Comparison of ENCODE assay signal across 16 cellular contexts in the genomic region with DNA sequence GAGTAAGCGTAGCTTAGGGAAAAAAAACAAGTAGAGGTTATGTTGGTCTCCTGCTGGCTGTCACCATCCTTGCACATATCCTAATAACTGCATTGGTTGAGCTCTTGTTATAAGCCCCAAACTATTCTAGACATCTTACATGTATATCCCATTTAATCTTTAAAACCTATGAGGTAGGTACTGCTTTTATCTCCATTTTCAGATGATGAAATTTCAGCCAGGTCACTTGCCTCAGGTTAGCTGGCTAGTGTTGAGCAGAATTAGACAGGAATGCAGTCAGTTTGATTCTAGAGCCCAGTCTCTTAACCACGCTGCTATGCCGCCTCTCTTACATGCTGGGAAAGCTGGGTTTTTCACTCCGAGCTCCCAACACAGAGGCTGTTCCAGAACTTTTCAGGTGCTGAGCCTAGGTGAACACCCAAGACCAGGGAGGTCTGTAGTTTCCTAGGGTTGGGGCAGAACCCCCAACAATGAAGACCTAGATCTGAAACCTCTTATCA.
A peak's percentile ranks its signal among the peaks of the same experiment; 100 is the strongest.
DNase-seq lines count a peak whose midpoint lies in the region; ATAC-seq, FAIRE-seq and TF ChIP-seq lines count a peak whose summit lies in the region.
"Had no signal": no experiment of that assay in that cellular context is flagged by ENCODE, and none has a peak within 500 bp of the region (broad histone marks: within the 10 kb centered on the region; RNA-seq: fewer than 3 reads in every experiment).

No MANE protein-coding gene starts in this region.

- 93 to 97% methylated on average over 4 of the region's 4 CpGs for WGBS in body of pancreas, 2 donors

- no peak overlapping the region for H2AFZ ChIP-seq in astrocyte (ENCODE audit: low read depth, low read length)

- no peak for FAIRE-seq in astrocyte (lab: Jason Lieb, UNC)
- FAIRE-seq: GM12878, H54 had no signal

- H3K27me3 ChIP-seq in astrocyte (ENCODE audit: insufficient read depth, low read length): no peaks in the 10 kb centered on the region
- no peaks in the 10 kb centered on the region for H3K27me3 ChIP-seq in body of pancreas

- TF ChIP-seq POLR2A in body of pancreas (IDR thresholded peaks at IDR 0.05): no peak

- ATAC-seq in stimulated activated naive B cell treated with anti-CD40 and anti-IgM and Interleukin-4, amounts not matched to agents 10 μg/mL and 1 μg/mL and 100 μg/mL, for 72 hours (replicated peaks): no peak
- no peak for ATAC-seq in body of pancreas
- ATAC-seq: GM12878 had no signal

- no peak overlapping the region for H3K27ac ChIP-seq in astrocyte (ENCODE audit: low read depth, low read length)
- H3K27ac ChIP-seq in body of pancreas: no peak overlapping the region

- H3K4me1 ChIP-seq in astrocyte (ENCODE audit: insufficient read depth, low read length) (peaks cover 46% of the 10 kb centered on the region), body of pancreas (peaks cover 12% of the 10 kb centered on the region)

- H3K9me3 ChIP-seq in astrocyte (ENCODE audit: insufficient read depth, low read depth, low read length) (no peaks in the 10 kb centered on the region), body of pancreas (no peaks in the 10 kb centered on the region)
- H3K9me3 ChIP-seq: HAP-1 had no signal

- TF ChIP-seq CTCF in astrocyte (IDR thresholded peaks at IDR 0.05; ENCODE audit: insufficient read depth, low read depth, low read length) (no peak), body of pancreas (IDR thresholded peaks at IDR 0.05) (no peak)

- no peaks in the 10 kb centered on the region for H3K9me3 Mint-ChIP-seq in astrocyte (ENCODE audit: unreplicated experiment)
- H3K9me3 Mint-ChIP-seq in stimulated activated naive B cell treated with anti-CD40 and anti-IgM and Interleukin-4, amounts not matched to agents 10 μg/mL and 1 μg/mL and 100 μg/mL, for 72 hours: no peaks in the 10 kb centered on the region
- H3K9me3 Mint-ChIP-seq: CD4-positive, alpha-beta memory T cell; HFFc6 had no signal

- DNase-seq in astrocyte (ENCODE audit: low read depth): no peak
- DNase-seq in islet precursor cell: peak; percentile 71
- DNase-seq in stimulated activated naive B cell treated with anti-CD40 and anti-IgM and Interleukin-4, amounts not matched to agents 10 μg/mL and 1 μg/mL and 100 μg/mL, for 72 hours: no peak
- DNase-seq in T1000 (lab: John Stamatoyannopoulos, UW): no peak
- no peak for DNase-seq in UCSD-AML1 (lab: John Stamatoyannopoulos, UW; ENCODE audit: unreplicated experiment)
- no peak for DNase-seq in body of pancreas
- DNase-seq: Calu3; CD4-positive, alpha-beta memory T cell; COR-L47; DND-41; GDM1; GOT3; HFFc6 had no signal

- peaks cover 48% of the 10 kb centered on the region for H3K4me1 Mint-ChIP-seq in astrocyte (ENCODE audit: low read depth, unreplicated experiment)
- H3K4me1 Mint-ChIP-seq in stimulated activated naive B cell treated with anti-CD40 and anti-IgM and Interleukin-4, amounts not matched to agents 10 μg/mL and 1 μg/mL and 100 μg/mL, for 72 hours: peaks cover 10 to 17% of the 10 kb centered on the region in 2 donors

- peaks cover 4% of the 10 kb centered on the region for H3K36me3 Mint-ChIP-seq in astrocyte (ENCODE audit: low read depth, unreplicated experiment)
- H3K36me3 Mint-ChIP-seq in stimulated activated naive B cell treated with anti-CD40 and anti-IgM and Interleukin-4, amounts not matched to agents 10 μg/mL and 1 μg/mL and 100 μg/mL, for 72 hours: peaks cover 41 to 58% of the 10 kb centered on the region in 2 donors

- no peak overlapping the region for H3K9ac ChIP-seq in astrocyte (ENCODE audit: low read length)

- H3K4me3 Mint-ChIP-seq in astrocyte (ENCODE audit: unreplicated experiment): no peak overlapping the region
- no peak overlapping the region for H3K4me3 Mint-ChIP-seq in stimulated activated naive B cell treated with anti-CD40 and anti-IgM and Interleukin-4, amounts not matched to agents 10 μg/mL and 1 μg/mL and 100 μg/mL, for 72 hours
- H3K4me3 Mint-ChIP-seq: CD4-positive, alpha-beta memory T cell; HFFc6 had no signal

- intact Hi-C loops in body of pancreas (cut with DNase I): no loop called here

- H3K36me3 ChIP-seq in astrocyte (ENCODE audit: insufficient read depth, low read length): peaks cover 15% of the 10 kb centered on the region
- peaks cover 0 to 3% of the 10 kb centered on the region in 2 donors for H3K36me3 ChIP-seq in body of pancreas (replicated peaks in 1 of 2; ENCODE audit: insufficient read depth in 1 of 2, low read depth in 2 of 2)
- H3K36me3 ChIP-seq: HAP-1 had no signal

- peak overlapping the region; percentile 27 for H3K27ac Mint-ChIP-seq in astrocyte (ENCODE audit: unreplicated experiment)
- H3K27ac Mint-ChIP-seq in stimulated activated naive B cell treated with anti-CD40 and anti-IgM and Interleukin-4, amounts not matched to agents 10 μg/mL and 1 μg/mL and 100 μg/mL, for 72 hours: peak overlapping the region; percentile 76
- H3K27ac Mint-ChIP-seq: CD4-positive, alpha-beta memory T cell; HFFc6 had no signal

- H4K20me1 ChIP-seq in astrocyte (ENCODE audit: insufficient read depth, low read length): no peaks in the 10 kb centered on the region

- no peak overlapping the region for H3K4me2 ChIP-seq in astrocyte (ENCODE audit: low read length)

- no peaks in the 10 kb centered on the region for H3K27me3 Mint-ChIP-seq in astrocyte (ENCODE audit: low read depth, unreplicated experiment)
- no peaks in the 10 kb centered on the region for H3K27me3 Mint-ChIP-seq in stimulated activated naive B cell treated with anti-CD40 and anti-IgM and Interleukin-4, amounts not matched to agents 10 μg/mL and 1 μg/mL and 100 μg/mL, for 72 hours
- H3K27me3 Mint-ChIP-seq: CD4-positive, alpha-beta memory T cell had no signal

- H3K4me3 ChIP-seq in astrocyte (ENCODE audit: insufficient read depth, low read depth, low read length) (no peak overlapping the region), body of pancreas (no peak overlapping the region)
- H3K4me3 ChIP-seq: GM12878, HAP-1 had no signal

- H3K79me2 ChIP-seq in astrocyte (ENCODE audit: insufficient read depth, low read length): no peaks in the 10 kb centered on the region
